In the genomic region with DNA sequence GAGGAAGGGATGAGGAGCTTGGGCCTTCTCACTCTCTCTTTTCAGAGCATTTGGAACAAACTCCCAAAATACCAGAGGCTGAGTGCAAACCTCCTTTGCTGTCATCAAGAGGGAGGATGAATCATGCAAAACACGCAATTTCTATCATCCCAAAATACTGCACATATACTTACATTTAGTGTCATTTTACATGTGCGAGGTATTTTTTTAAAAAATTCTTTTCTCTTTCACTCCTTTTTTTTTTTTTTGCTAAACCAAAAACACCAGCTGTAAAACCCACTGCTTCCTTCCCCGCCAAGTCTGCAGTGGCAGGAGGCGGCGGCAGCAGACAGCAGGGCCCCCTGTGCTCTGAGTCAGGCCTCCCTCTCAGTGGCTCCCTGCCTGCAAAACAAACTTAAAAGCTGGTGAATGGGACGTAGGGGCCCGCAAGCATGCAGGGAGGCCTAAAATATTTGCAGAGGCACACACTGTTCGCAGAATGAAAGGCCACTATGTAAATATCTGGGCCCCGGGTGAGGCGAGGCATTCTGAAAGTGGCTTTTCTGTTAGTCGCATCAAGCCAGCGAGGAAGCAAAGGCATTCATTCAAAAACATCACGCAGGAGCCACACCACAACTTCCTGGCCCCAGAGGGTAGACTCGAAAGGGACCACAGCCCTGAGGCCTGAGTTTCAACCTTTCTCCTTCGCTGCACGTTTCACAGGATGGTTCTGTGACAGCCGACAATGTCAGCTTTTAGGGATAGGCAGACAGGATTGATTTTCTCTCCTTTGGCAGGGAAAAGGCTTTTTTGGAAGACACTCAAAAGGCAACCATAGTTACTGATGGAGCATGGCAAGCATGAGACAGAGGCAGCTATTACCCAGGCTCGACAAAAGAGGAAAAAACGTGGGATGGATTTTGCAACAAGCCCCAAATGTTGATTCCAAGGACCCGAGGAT, we compare ENCODE assay signal across 1 cellular context.
A peak's percentile ranks its signal among the peaks of the same experiment; 100 is the strongest.
TF ChIP-seq lines count a peak whose summit lies in the region.

No MANE protein-coding gene starts in this region.

TF ChIP-seq in HepG2, 621 proteins besides CTCF, POLR2A, EP300 and RAD21 (continued from another document and continues in another):
- TF ChIP-seq SMARCE1 (IDR thresholded peaks at IDR 0.05; ENCODE audit: borderline replicate concordance): no peak
- peak; percentile 44 for TF ChIP-seq ZNF883 (CRISPR knock-in tag; IDR thresholded peaks at IDR 0.05; ENCODE audit: not compliant biosample characterization)
- TF ChIP-seq ZBTB25 (CRISPR knock-in tag; IDR thresholded peaks at IDR 0.05): 0 out of 2 replicates have a peak, but pooled peaks have one; percentile 49
- TF ChIP-seq SOX5 (CRISPR knock-in tag; IDR thresholded peaks at IDR 0.05; ENCODE audit: borderline replicate concordance): peak; percentile 85
- no peak for TF ChIP-seq CENPT (CRISPR knock-in tag; IDR thresholded peaks at IDR 0.05; ENCODE audit: low read depth)
- TF ChIP-seq RBFOX2 (IDR thresholded peaks at IDR 0.05; ENCODE audit: low read depth, low read length): no peak
- TF ChIP-seq SP2 (CRISPR knock-in tag; IDR thresholded peaks at IDR 0.05): no peak
- no peak for TF ChIP-seq AGO2 (optimal IDR thresholded peaks at IDR 0.05; ENCODE audit: low read depth, low read length)
- TF ChIP-seq, protein P1, sequence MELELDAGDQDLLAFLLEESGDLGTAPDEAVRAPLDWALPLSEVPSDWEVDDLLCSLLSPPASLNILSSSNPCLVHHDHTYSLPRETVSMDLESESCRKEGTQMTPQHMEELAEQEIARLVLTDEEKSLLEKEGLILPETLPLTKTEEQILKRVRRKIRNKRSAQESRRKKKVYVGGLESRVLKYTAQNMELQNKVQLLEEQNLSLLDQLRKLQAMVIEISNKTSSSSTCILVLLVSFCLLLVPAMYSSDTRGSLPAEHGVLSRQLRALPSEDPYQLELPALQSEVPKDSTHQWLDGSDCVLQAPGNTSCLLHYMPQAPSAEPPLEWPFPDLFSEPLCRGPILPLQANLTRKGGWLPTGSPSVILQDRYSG (CRISPR knock-in tag; IDR thresholded peaks at IDR 0.05): no peak
- peak; percentile 90 for TF ChIP-seq GATAD2A (CRISPR knock-in tag; IDR thresholded peaks at IDR 0.05)
- TF ChIP-seq RARA (CRISPR knock-in tag; IDR thresholded peaks at IDR 0.05): peak; percentile 75
- no peak for TF ChIP-seq ZNF431 (CRISPR knock-in tag; IDR thresholded peaks at IDR 0.05; ENCODE audit: borderline replicate concordance, low read depth)
- no peak for TF ChIP-seq ARNT (IDR thresholded peaks at IDR 0.05)
- no peak for TF ChIP-seq ZNF563 (CRISPR knock-in tag; IDR thresholded peaks at IDR 0.05)
- no peak for TF ChIP-seq TERF1 (CRISPR knock-in tag; IDR thresholded peaks at IDR 0.05)
- no peak for TF ChIP-seq RBM22 (optimal IDR thresholded peaks at IDR 0.05; ENCODE audit: low read length)
- peak; percentile 54; the same call in 1 of the 2 replicates for TF ChIP-seq MIER2 (CRISPR knock-in tag; IDR thresholded peaks at IDR 0.05)
- TF ChIP-seq CBX1 (IDR thresholded peaks at IDR 0.05; ENCODE audit: low read depth): peak; percentile 68
- TF ChIP-seq ZIK1 (CRISPR knock-in tag; IDR thresholded peaks at IDR 0.05; ENCODE audit: borderline replicate concordance, low read depth): no peak; the same call in 1 of the 2 replicates
- TF ChIP-seq RFXAP (CRISPR knock-in tag; IDR thresholded peaks at IDR 0.05; ENCODE audit: borderline replicate concordance): 0 out of 2 replicates have a peak, but pooled peaks have one; percentile 56
- TF ChIP-seq ZNF737 (CRISPR knock-in tag; IDR thresholded peaks at IDR 0.05; ENCODE audit: borderline replicate concordance): no peak
- no peak for TF ChIP-seq ZBTB49 (CRISPR knock-in tag; IDR thresholded peaks at IDR 0.05; ENCODE audit: borderline replicate concordance)
- no peak for TF ChIP-seq ARHGAP35 (CRISPR knock-in tag; IDR thresholded peaks at IDR 0.05; ENCODE audit: borderline replicate concordance)
- TF ChIP-seq YEATS2 (CRISPR knock-in tag; IDR thresholded peaks at IDR 0.05; ENCODE audit: borderline replicate concordance): peak; percentile 75; the same call in 1 of the 2 replicates
- TF ChIP-seq ZGPAT (CRISPR knock-in tag; IDR thresholded peaks at IDR 0.05): peak; percentile 71
- TF ChIP-seq EED (CRISPR knock-in tag; IDR thresholded peaks at IDR 0.05): 0 out of 2 replicates have a peak, but pooled peaks have one; percentile 27
- TF ChIP-seq LBX2 (CRISPR knock-in tag; IDR thresholded peaks at IDR 0.05; ENCODE audit: borderline replicate concordance): no peak
- no peak; the same call in 1 of the 2 replicates for TF ChIP-seq ZNF253 (CRISPR knock-in tag; IDR thresholded peaks at IDR 0.05; ENCODE audit: borderline replicate concordance)
- no peak for TF ChIP-seq KLF9 (CRISPR knock-in tag; IDR thresholded peaks at IDR 0.05; ENCODE audit: low read depth)
- TF ChIP-seq PCBP2 (optimal IDR thresholded peaks at IDR 0.05; ENCODE audit: low read depth, low read length, poor library complexity, severe bottlenecking): no peak
- TF ChIP-seq PRDM15 (CRISPR knock-in tag; IDR thresholded peaks at IDR 0.05): peak; percentile 61; the same call in 1 of the 2 replicates
- peak; percentile 87 for TF ChIP-seq HOXA3 (CRISPR knock-in tag; IDR thresholded peaks at IDR 0.05)
- no peak for TF ChIP-seq MTERF4 (CRISPR knock-in tag; IDR thresholded peaks at IDR 0.05)
- TF ChIP-seq FOXO4 (CRISPR knock-in tag; conservative IDR thresholded peaks at IDR 0.05): no peak
- TF ChIP-seq, protein P2, sequence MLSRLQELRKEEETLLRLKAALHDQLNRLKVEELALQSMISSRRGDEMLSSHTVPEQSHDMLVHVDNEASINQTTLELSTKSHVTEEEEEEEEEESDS (CRISPR knock-in tag; IDR thresholded peaks at IDR 0.05; ENCODE audit: borderline replicate concordance): no peak
- no peak for TF ChIP-seq RARG (CRISPR knock-in tag; IDR thresholded peaks at IDR 0.05; ENCODE audit: low read depth)
- 0 out of 2 replicates have a peak, but pooled peaks have one; percentile 13 for TF ChIP-seq GFI1 (CRISPR knock-in tag; IDR thresholded peaks at IDR 0.05; ENCODE audit: borderline replicate concordance)
- no peak for TF ChIP-seq SYNCRIP (IDR thresholded peaks at IDR 0.05; ENCODE audit: insufficient read depth, low read depth, low read length)
- no peak for TF ChIP-seq NPAS2 (CRISPR knock-in tag; IDR thresholded peaks at IDR 0.05; ENCODE audit: borderline replicate concordance)
- TF ChIP-seq SATB2 (CRISPR knock-in tag; IDR thresholded peaks at IDR 0.05): peak; percentile 73; the same call in 1 of the 2 replicates
- TF ChIP-seq SP140L (CRISPR knock-in tag; IDR thresholded peaks at IDR 0.05; ENCODE audit: borderline replicate concordance): no peak
- TF ChIP-seq ZNF264 (CRISPR knock-in tag; IDR thresholded peaks at IDR 0.05): peak; percentile 88
